1 cellular context compared by ENCODE assay signal in genomic region chr18:47930086-47930843, GRCh38.
TF ChIP-seq lines count a peak whose summit lies in the region.

Gene SMAD2, minus strand, starts transcription at chr18:47930659. Its CDS starts 33,903 bp downstream, at chr18:47896756.

TF ChIP-seq in HepG2, 621 proteins besides CTCF, POLR2A, EP300 and RAD21 (continued from another document and continues in another):
- no peak for TF ChIP-seq ZXDC (CRISPR knock-in tag; IDR thresholded peaks at IDR 0.05)
- TF ChIP-seq ZNF382 (CRISPR knock-in tag; IDR thresholded peaks at IDR 0.05; ENCODE audit: borderline replicate concordance): no peak
- TF ChIP-seq TERF1 (CRISPR knock-in tag; IDR thresholded peaks at IDR 0.05): no peak
- no peak for TF ChIP-seq SP1 (IDR thresholded peaks at IDR 0.05)
- peak; percentile 33; the same call in 1 of the 2 replicates for TF ChIP-seq SP1 (CRISPR knock-in tag; IDR thresholded peaks at IDR 0.05)
- TF ChIP-seq SOX6 (IDR thresholded peaks at IDR 0.05): no peak
- peak; percentile 51; the same call in 1 of the 2 replicates for TF ChIP-seq SOX6 (CRISPR knock-in tag; IDR thresholded peaks at IDR 0.05)
- peak; percentile 53; the same call in 1 of the 2 replicates for TF ChIP-seq CHD2 (IDR thresholded peaks at IDR 0.05; ENCODE audit: low read depth, low read length)
- peak; percentile 20 for TF ChIP-seq HNRNPLL (IDR thresholded peaks at IDR 0.05; ENCODE audit: low read depth, low read length, poor library complexity, severe bottlenecking)
- TF ChIP-seq PLRG1 (conservative IDR thresholded peaks at IDR 0.05): no peak
- 0 out of 2 replicates have a peak, but pooled peaks have one; percentile 16 for TF ChIP-seq SIN3A (IDR thresholded peaks at IDR 0.05; ENCODE audit: borderline replicate concordance, low read depth, low read length)
- no peak for TF ChIP-seq NONO (IDR thresholded peaks at IDR 0.05)
- TF ChIP-seq NONO (CRISPR knock-in tag; conservative IDR thresholded peaks at IDR 0.05): peak; percentile 37; the same call in 1 of the 2 replicates
- peak; percentile 47; the same call in 1 of the 2 replicates for TF ChIP-seq NRL (CRISPR knock-in tag; IDR thresholded peaks at IDR 0.05; ENCODE audit: borderline replicate concordance)
- TF ChIP-seq ETV5 (CRISPR knock-in tag; IDR thresholded peaks at IDR 0.05; ENCODE audit: borderline replicate concordance): peak; percentile 50
- peak; percentile 65; the same call in 1 of the 2 replicates for TF ChIP-seq ZNF709 (CRISPR knock-in tag; IDR thresholded peaks at IDR 0.05)
- TF ChIP-seq ZNF800 (CRISPR knock-in tag; IDR thresholded peaks at IDR 0.05): 0 out of 2 replicates have a peak, but pooled peaks have one; percentile 16
- TF ChIP-seq HMGXB4 (CRISPR knock-in tag; IDR thresholded peaks at IDR 0.05; ENCODE audit: borderline replicate concordance in 1 of 2, low read depth in 1 of 2): peak in 1 of 2 experiments; percentile 50; a peak in 2 of 4 replicates
- peak; percentile 40; the same call in 1 of the 2 replicates for TF ChIP-seq SP4 (CRISPR knock-in tag; IDR thresholded peaks at IDR 0.05)
- 0 out of 2 replicates have a peak, but pooled peaks have one; percentile 1 for TF ChIP-seq CEBPG (CRISPR knock-in tag; IDR thresholded peaks at IDR 0.05)
- peak; percentile 86; the same call in 1 of the 2 replicates for TF ChIP-seq MAZ (IDR thresholded peaks at IDR 0.05; ENCODE audit: borderline replicate concordance, low read depth, low read length)
- peak; percentile 20; the same call in 1 of the 2 replicates for TF ChIP-seq MAZ (CRISPR knock-in tag; IDR thresholded peaks at IDR 0.05; ENCODE audit: low read depth)
- no peak for TF ChIP-seq ZNF496 (CRISPR knock-in tag; IDR thresholded peaks at IDR 0.05; ENCODE audit: insufficient replicate concordance)
- TF ChIP-seq NCOA2 (CRISPR knock-in tag; IDR thresholded peaks at IDR 0.05): no peak
- TF ChIP-seq MEF2D (CRISPR knock-in tag; IDR thresholded peaks at IDR 0.05): peak; percentile 34; the same call in 1 of the 2 replicates
- TF ChIP-seq ZMYM4 (CRISPR knock-in tag; IDR thresholded peaks at IDR 0.05): peak; percentile 50; the same call in 1 of the 2 replicates
- peak; percentile 61; the same call in 1 of the 2 replicates for TF ChIP-seq ZNF891 (CRISPR knock-in tag; IDR thresholded peaks at IDR 0.05)
- 0 out of 2 replicates have a peak, but pooled peaks have one; percentile 9 for TF ChIP-seq ZNF850 (CRISPR knock-in tag; conservative IDR thresholded peaks at IDR 0.05)
- peak; percentile 46; the same call in 1 of the 2 replicates for TF ChIP-seq ZFP91 (CRISPR knock-in tag; IDR thresholded peaks at IDR 0.05; ENCODE audit: borderline replicate concordance)
- TF ChIP-seq ZBTB2 (CRISPR knock-in tag; IDR thresholded peaks at IDR 0.05; ENCODE audit: low read depth): peak; percentile 76; the same call in 1 of the 2 replicates
- TF ChIP-seq TBX2 (CRISPR knock-in tag; IDR thresholded peaks at IDR 0.05; ENCODE audit: borderline replicate concordance): peak; percentile 32; the same call in 1 of the 2 replicates
- peak; percentile 37; the same call in 1 of the 2 replicates for TF ChIP-seq SALL1 (CRISPR knock-in tag; IDR thresholded peaks at IDR 0.05)
- 0 out of 2 replicates have a peak, but pooled peaks have one; percentile 36 for TF ChIP-seq ARNT2 (CRISPR knock-in tag; IDR thresholded peaks at IDR 0.05; ENCODE audit: low read depth)
- TF ChIP-seq IKZF5 (CRISPR knock-in tag; IDR thresholded peaks at IDR 0.05): no peak; the same call in 1 of the 2 replicates
- no peak for TF ChIP-seq HNF1A (IDR thresholded peaks at IDR 0.05; ENCODE audit: low read depth)
- TF ChIP-seq HNF1A (CRISPR knock-in tag; IDR thresholded peaks at IDR 0.05; ENCODE audit: borderline replicate concordance): 0 out of 2 replicates have a peak, but pooled peaks have one; percentile 25
- peak; percentile 47 for TF ChIP-seq DMAP1 (CRISPR knock-in tag; IDR thresholded peaks at IDR 0.05)
- TF ChIP-seq YY1 (IDR thresholded peaks at IDR 0.05; ENCODE audit: insufficient read depth, insufficient replicate concordance, low read depth, low read length): peak; percentile 36
- peak; percentile 64; the same call in 1 of the 2 replicates for TF ChIP-seq KAT7 (CRISPR knock-in tag; IDR thresholded peaks at IDR 0.05; ENCODE audit: borderline replicate concordance)
- no peak for TF ChIP-seq MAFF (IDR thresholded peaks at IDR 0.05; ENCODE audit: low read depth, low read length)
- TF ChIP-seq POLR2G (IDR thresholded peaks at IDR 0.05; ENCODE audit: low read depth, low read length): peak; percentile 72
